ENCODE assay signal across 8 cellular contexts in genomic region chr9:130054428-130054786, GRCh38. TPM values are rescaled to one million over a fixed set of nuclear protein-coding genes. Genes with fewer than 3 reads are reported as not detected.
DNase-seq lines count a peak whose midpoint lies in the region; ATAC-seq and TF ChIP-seq lines count a peak whose summit lies in the region.

No MANE protein-coding gene starts in this region.

- CTCF ChIA-PET in activated naive CD4-positive, alpha-beta T cell treated with anti-CD3 and anti-CD28 coated beads, Interleukin-2, amount 10 ng/mL, durations not matched to agents 7 days and 5 days (lab: Charles Lee): interaction anchor here (0.7 to 1.6 kb wide), 2 partner anchors 52 to 168 kb away, joined by 4 to 5 read pairs; no protein-coding TSS in a partner anchor
- CTCF ChIA-PET in MCF 10A (lab: Yijun Ruan, JAX): interaction anchor here (0.8 kb wide), 1 partner anchor 257 kb away, joined by 3 read pairs; no protein-coding TSS in a partner anchor

- POLR2A ChIA-PET in MCF 10A (lab: Yijun Ruan, JAX): interaction anchor here (0.6 to 4.5 kb wide), 8 partner anchors 10 to 639 kb away, joined by 3 to 53 read pairs (median 4); partner anchors contain the start of genes EXOSC2 and FNBP1

- DNase-seq in activated naive CD4-positive, alpha-beta T cell treated with anti-CD3 and anti-CD28 coated beads, Interleukin-2, amount 10 ng/mL, durations not matched to agents 7 days and 5 days: no peak
- DNase-seq in activated naive CD4-positive, alpha-beta T cell treated with Interleukin-2 at 50 U/mL for 16 hours: no peak
- DNase-seq in MCF 10A (ENCODE audit: unreplicated experiment): no peak
- no peak for DNase-seq in lung (ENCODE audit: low spot score)
- no peak for DNase-seq in uterus
- DNase-seq in MV-4-11 (lab: John Stamatoyannopoulos, UW): no peak
- no peak for DNase-seq in NCI-H2081 treated with DMSO at 0.1 percent for 48 hours (lab: John Stamatoyannopoulos, UW)

- H3K27me3 ChIP-seq in lung (ENCODE audit: control insufficient read depth, insufficient read depth) (no peaks in the 10 kb centered on the region), uterus (no peaks in the 10 kb centered on the region)

- TF ChIP-seq CTCF in MCF 10A (IDR thresholded peaks at IDR 0.05; ENCODE audit: unreplicated experiment) (no peak), lung (IDR thresholded peaks at IDR 0.05; ENCODE audit: control extremely low read depth, extremely low read depth) (no peak), uterus (IDR thresholded peaks at IDR 0.05) (no peak)

- WGBS in lung, 2 donors: 7 to 8% methylated on average over 10 of the region's 10 CpGs

- TSS peak; percentile 63 for BruUV-seq in MCF 10A (replicated peaks; lab: Mats Ljungman, UMichigan)

- H3K4me3 ChIP-seq in lung (peak overlapping the region; percentile 96), uterus (peak overlapping the region; percentile 83 to 93)

- H3K9me3 Mint-ChIP-seq in activated naive CD4-positive, alpha-beta T cell treated with anti-CD3 and anti-CD28 coated beads, Interleukin-2, amount 10 ng/mL, durations not matched to agents 7 days and 5 days: no peaks in the 10 kb centered on the region
- no peaks in the 10 kb centered on the region for H3K9me3 Mint-ChIP-seq in MCF 10A (ENCODE audit: unreplicated experiment)

- H3K36me3 ChIP-seq in lung (ENCODE audit: control insufficient read depth in 2 of 2, insufficient read depth in 2 of 2, low read length in 2 of 2) (peaks cover 2 to 3% of the 10 kb centered on the region in 2 donors), uterus (no peaks in the 10 kb centered on the region)

- H3K4me1 ChIP-seq in lung (ENCODE audit: control insufficient read depth in 2 of 2, insufficient read depth in 2 of 2, low read length in 2 of 2) (peaks cover 7 to 11% of the 10 kb centered on the region in 2 donors), uterus (peaks cover 0 to 6% of the 10 kb centered on the region in 2 donors)

- H3K27me3 Mint-ChIP-seq in activated naive CD4-positive, alpha-beta T cell treated with anti-CD3 and anti-CD28 coated beads, Interleukin-2, amount 10 ng/mL, durations not matched to agents 7 days and 5 days: no peaks in the 10 kb centered on the region
- H3K27me3 Mint-ChIP-seq in MCF 10A (ENCODE audit: insufficient read depth, unreplicated experiment): no peaks in the 10 kb centered on the region

- H3K4me1 Mint-ChIP-seq in activated naive CD4-positive, alpha-beta T cell treated with anti-CD3 and anti-CD28 coated beads, Interleukin-2, amount 10 ng/mL, durations not matched to agents 7 days and 5 days: peaks cover 49% of the 10 kb centered on the region
- no peaks in the 10 kb centered on the region for H3K4me1 Mint-ChIP-seq in MCF 10A (ENCODE audit: insufficient read depth, unreplicated experiment)

- H3K9me3 ChIP-seq in lung (ENCODE audit: control insufficient read depth in 2 of 2, insufficient read depth in 1 of 2, low read length in 1 of 2) (no peaks in the 10 kb centered on the region), uterus (no peaks in the 10 kb centered on the region)

- H3K27ac ChIP-seq in lung (ENCODE audit: low read depth in 1 of 2, low read length in 1 of 2): peak overlapping the region; percentile 79 to 82
- H3K27ac ChIP-seq in uterus: peak overlapping the region; percentile 87 to 88

- peak overlapping the region; percentile 90 for H3K27ac Mint-ChIP-seq in activated naive CD4-positive, alpha-beta T cell treated with anti-CD3 and anti-CD28 coated beads, Interleukin-2, amount 10 ng/mL, durations not matched to agents 7 days and 5 days
- H3K27ac Mint-ChIP-seq in MCF 10A (ENCODE audit: low read depth, unreplicated experiment): peak overlapping the region; percentile 91

- peak overlapping the region; percentile 94 for H3K4me3 Mint-ChIP-seq in activated naive CD4-positive, alpha-beta T cell treated with anti-CD3 and anti-CD28 coated beads, Interleukin-2, amount 10 ng/mL, durations not matched to agents 7 days and 5 days
- peak overlapping the region; percentile 90 for H3K4me3 Mint-ChIP-seq in MCF 10A (ENCODE audit: unreplicated experiment)

- TF ChIP-seq POLR2A in uterus (IDR thresholded peaks at IDR 0.05): no peak

- peaks cover 13% of the 10 kb centered on the region for H3K36me3 Mint-ChIP-seq in activated naive CD4-positive, alpha-beta T cell treated with anti-CD3 and anti-CD28 coated beads, Interleukin-2, amount 10 ng/mL, durations not matched to agents 7 days and 5 days
- H3K36me3 Mint-ChIP-seq in MCF 10A (ENCODE audit: insufficient read depth, unreplicated experiment): peaks cover 12% of the 10 kb centered on the region

- ATAC-seq in lung (ENCODE audit: insufficient read depth, low FRiP score) (no peak), GM21723 (IDR thresholded peaks at IDR 0.05; ENCODE audit: unreplicated experiment) (no peak)

- intact Hi-C loops in MCF 10A (cut with micrococcal nuclease) (no loop called here), uterus (cut with DNase I; ENCODE audit: low total_unique reads) (loop anchor here (5.0 kb wide), 1 partner anchor 167 kb away; no protein-coding TSS in a partner anchor)

RNA-seq across cellular contexts. Expression of gene GPR107, which starts 0.7 kb away (rescaled TPM):
- total RNA-seq in MCF 10A (2022): 32.9 and 41.8 TPM in 2 replicates
- 100 to 1,000 TPM in 1 of 2 donors, 10 to 100 TPM in 1; 43.2 to 180 TPM for total RNA-seq in lung
- polyA plus RNA-seq in lung: 10 to 100 TPM; 11.0 to 23.3 TPM
- total RNA-seq in uterus: 10 to 100 TPM; 10.8 to 41.5 (median 26.7) TPM

RNA-seq across cellular contexts. Expression of gene FNBP1, which starts 11.4 kb away (rescaled TPM):
- total RNA-seq in MCF 10A (2022) (24.4 and 26.6 TPM in 2 replicates), lung (10 to 100 TPM; 34.5 to 94.3 TPM), uterus (100 to 1,000 TPM in 1 of 4 donors, 10 to 100 TPM in 3; 18.5 to 102 (median 77.2) TPM)
- 10 to 100 TPM; 16.0 to 24.5 TPM for polyA plus RNA-seq in lung
